Comparison of ENCODE assay signal across 14 cellular contexts in genomic region chr10:11074536-11075267, GRCh38. TPM values are rescaled to one million over a fixed set of nuclear protein-coding genes. Genes with fewer than 3 reads are reported as not detected.
A peak's percentile ranks its signal among the peaks of the same experiment; 100 is the strongest.
DNase-seq lines count a peak whose midpoint lies in the region; ATAC-seq and TF ChIP-seq lines count a peak whose summit lies in the region.
"Had no signal": no experiment of that assay in that cellular context is flagged by ENCODE, and none has a peak within 500 bp of the region (broad histone marks: within the 10 kb centered on the region; RNA-seq: fewer than 3 reads in every experiment).

No MANE protein-coding gene starts in this region.

- no peak for TF ChIP-seq CTCF in right atrium auricular region (IDR thresholded peaks at IDR 0.05)

- H3K27ac ChIP-seq in right atrium auricular region (peak overlapping the region in 1 of 2 donors; percentile 59), caudate nucleus (ENCODE audit: low read depth, low read length) (peak overlapping the region; percentile 26)

- no peaks in the 10 kb centered on the region for H3K27me3 ChIP-seq in right atrium auricular region

- peak; percentile 32 for ATAC-seq in Right ventricle myocardium superior (ENCODE audit: poor library complexity)
- ATAC-seq in GM21576 (IDR thresholded peaks at IDR 0.05; ENCODE audit: unreplicated experiment), result peak; percentile 75
- peak; percentile 94 for ATAC-seq in HG03095 (IDR thresholded peaks at IDR 0.05; ENCODE audit: unreplicated experiment)

- H3K36me3 ChIP-seq in right atrium auricular region, result no peaks in the 10 kb centered on the region

- DNase-seq in Right ventricle myocardium superior (no peak), right atrium auricular region (ENCODE audit: low spot score) (no peak), caudate nucleus (lab: John Stamatoyannopoulos, UW) (no peak), OCI-M2 (lab: John Stamatoyannopoulos, UW; ENCODE audit: unreplicated experiment) (no peak), HT-29 (ENCODE audit: low spot score) (no peak)
- no peak for DNase-seq in activated T-cell treated with anti-CD3 and anti-CD28 coated beads, Interleukin-2, amount 50 U/mL, for 1 hour
- DNase-seq: activated CD4-positive, alpha-beta T cell treated with anti-CD3 and anti-CD28 coated beads, Interleukin-2, amount 50 U/mL, for 4 hours; activated naive CD4-positive, alpha-beta T cell treated with anti-CD3 and anti-CD28 coated beads, Interleukin-2, amount 10 ng/mL, durations not matched to agents 7 days and 5 days; Calu3; hypothalamus; Kasumi-1; trophoblast cell had no signal

- H3K9me3 ChIP-seq in right atrium auricular region, result no peaks in the 10 kb centered on the region

- intact Hi-C loops in Right ventricle myocardium superior (cut with DNase I), result no loop called here

- peaks cover 0 to 66% of the 10 kb centered on the region in 2 donors for H3K4me1 ChIP-seq in right atrium auricular region

- no peak overlapping the region for H3K4me3 ChIP-seq in right atrium auricular region

RNA-seq across cellular contexts. Expression of gene CELF2, which starts 57.0 kb away (rescaled TPM):
- total RNA-seq in Right ventricle myocardium superior (67.7 TPM), right atrium auricular region (10 to 100 TPM; 63.2 to 69.4 TPM)
- total RNA-seq in HT-29 (2014; rRNA removed; shearing (Covaris generic)), result not detected in 2 replicates
- total RNA-seq: Calu3 had no signal

Comparison
In these comparisons a context has a peak if more than half of its experiments do, and no peak if none do; other contexts are left out.
1. ATAC-seq: peak in every context shown above with its lines; median percentile 94 in HG03095; 75 in GM21576; 32 in Right ventricle myocardium superior.
2. RNA of gene CELF2, which starts 57.0 kb away (total RNA-seq): 63.2 to 69.4 TPM in right atrium auricular region and 67.7 TPM in Right ventricle myocardium superior (single experiment); not detected in HT-29; every median in the first group is over 10 times any median in the second.